31 cellular contexts compared by ENCODE assay signal in the genomic region with DNA sequence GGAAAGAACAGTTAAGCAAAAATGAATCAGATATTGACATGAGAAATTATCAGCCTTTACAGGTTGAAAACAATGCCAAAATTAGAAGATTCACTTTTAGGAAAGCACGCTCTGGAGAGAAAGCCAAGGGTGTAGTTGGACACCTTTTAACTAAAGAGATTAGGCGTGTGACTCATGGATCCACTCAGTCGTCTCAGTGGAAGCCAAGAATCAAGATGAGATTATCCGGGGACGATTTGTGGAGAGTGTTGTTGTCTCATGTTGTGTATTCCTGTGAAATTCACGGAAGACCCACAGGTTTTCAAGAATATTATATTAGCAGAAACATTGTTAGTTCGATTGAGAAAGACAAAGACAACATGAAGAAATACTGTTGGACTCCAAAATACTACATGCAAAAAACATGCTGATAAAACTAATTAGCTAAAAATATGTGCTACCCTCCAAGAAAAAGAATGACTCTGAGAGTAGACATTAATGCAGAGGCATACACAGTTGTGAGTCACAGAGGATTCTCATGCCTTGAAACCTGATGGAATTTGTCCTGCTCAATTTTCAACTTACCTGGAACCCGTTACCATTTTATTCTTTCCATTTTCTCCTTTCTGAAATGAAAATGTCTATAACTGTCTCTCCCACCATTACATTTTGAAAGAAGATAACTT.
A peak's percentile ranks its signal among the peaks of the same experiment; 100 is the strongest.
DNase-seq lines count a peak whose midpoint lies in the region; ATAC-seq and TF ChIP-seq lines count a peak whose summit lies in the region.
"Had no signal": no experiment of that assay in that cellular context is flagged by ENCODE, and none has a peak within 500 bp of the region (broad histone marks: within the 10 kb centered on the region; RNA-seq: fewer than 3 reads in every experiment).

No MANE protein-coding gene starts in this region.

- no peaks in the 10 kb centered on the region for H3K36me3 ChIP-seq in mesendoderm (ENCODE audit: control insufficient read depth, insufficient read depth, low read length)
- H3K36me3 ChIP-seq: gastroesophageal sphincter, lower lobe of right lung, neutrophil, spleen, tibial artery had no signal

- no peak for TF ChIP-seq CTCF in AG10803 (conservative IDR thresholded peaks at IDR 0.05; ENCODE audit: low read length)

- H4K8ac ChIP-seq in mesendoderm (ENCODE audit: low read depth, low read length), result no peak overlapping the region

- H2BK5ac ChIP-seq in mesendoderm (ENCODE audit: low read length), result no peak overlapping the region

- H4K5ac ChIP-seq in mesendoderm (ENCODE audit: low read length), result no peak overlapping the region

- no peaks in the 10 kb centered on the region for H3K79me1 ChIP-seq in mesendoderm (ENCODE audit: low read length)

- WGBS in mesendoderm (ENCODE audit: extremely low coverage, insufficient coverage, low lambda C conversion rate), result no CpG with 5 or more reads among the region's 8 CpGs

- no peak overlapping the region for H3K4me2 ChIP-seq in mesendoderm (ENCODE audit: low read length)

- no peak overlapping the region for H3K56ac ChIP-seq in mesendoderm (ENCODE audit: low read length)

- H3K4me3 ChIP-seq in AG10803 (ENCODE audit: low read length) (no peak overlapping the region), mesendoderm (ENCODE audit: low read length) (no peak overlapping the region)
- H3K4me3 ChIP-seq: gastroesophageal sphincter, lower lobe of right lung, spleen, tibial artery had no signal

- peaks cover 7% of the 10 kb centered on the region for H3K4me1 ChIP-seq in mesendoderm (ENCODE audit: control insufficient read depth, low read depth, low read length)
- H3K4me1 ChIP-seq: gastroesophageal sphincter, lower lobe of right lung, spleen, tibial artery had no signal

- no peak overlapping the region for H2BK15ac ChIP-seq in mesendoderm (replicated peaks; ENCODE audit: low read depth)

- ATAC-seq in Right ventricle myocardium inferior, result no peak
- ATAC-seq: activated CD8-positive, alpha-beta T cell treated with anti-CD3 and anti-CD28 coated beads for 36 hours; gastroesophageal sphincter; lower lobe of right lung; stimulated activated naive CD8-positive, alpha-beta T cell treated with anti-CD3 and anti-CD28 coated beads, Interleukin-15, amount 100 ng/mL, for 72 hours had no signal

- H3K27ac ChIP-seq in mesendoderm (ENCODE audit: low read depth, low read length), result no peak overlapping the region
- H3K27ac ChIP-seq: gastroesophageal sphincter, lower lobe of right lung, neutrophil, RWPE1, spleen, tibial artery had no signal

- no peak overlapping the region for H3K23ac ChIP-seq in mesendoderm (ENCODE audit: low read length)

- no peak overlapping the region for H2BK120ac ChIP-seq in mesendoderm (ENCODE audit: low read depth, low read length)

- no peaks in the 10 kb centered on the region for H3K27me3 ChIP-seq in mesendoderm (ENCODE audit: insufficient read depth, low read length, poor library complexity)
- H3K27me3 ChIP-seq: gastroesophageal sphincter, neutrophil, spleen, tibial artery had no signal

- no peak overlapping the region for H3K9ac ChIP-seq in mesendoderm (ENCODE audit: low read length)

- no peak overlapping the region for H3K18ac ChIP-seq in mesendoderm (ENCODE audit: low read length)

- no peak overlapping the region for H3K4ac ChIP-seq in mesendoderm (ENCODE audit: low read depth, low read length)

- DNase-seq in AG10803 (ENCODE audit: low read depth) (peak; percentile 37), M059J (ENCODE audit: low read depth) (peak; percentile 80), astrocyte of the hippocampus (ENCODE audit: low read depth, low spot score) (peak; percentile 21), mesendoderm (peak; percentile 10), Right ventricle myocardium inferior (ENCODE audit: missing footprints) (no peak), NCI-H524 (lab: John Stamatoyannopoulos, UW) (no peak)
- DNase-seq in activated T-cell treated with anti-CD3 and anti-CD28 coated beads, Interleukin-2, amount 50 U/mL, for 48 hours, result no peak
- no peak for DNase-seq in activated CD8-positive, alpha-beta memory T cell treated with anti-CD3 and anti-CD28 coated beads, Interleukin-2, amount 50 U/mL, for 48 hours
- DNase-seq: ACHN; activated B cell treated with CpG ODN at 0.5 μM for 24 hours; activated CD8-positive, alpha-beta T cell treated with anti-CD3 and anti-CD28 coated beads for 36 hours; activated naive CD4-positive, alpha-beta T cell; activated T-cell treated with anti-CD3 and anti-CD28 coated beads, Interleukin-2, amount 50 U/mL, for 1 hour; anterior cingulate cortex; C1 segment of cervical spinal cord; Calu3; cerebellar nuclear complex; effector CD4-positive, alpha-beta T cell; erythroblast; H9; islet precursor cell; lower lobe of right lung; NCI-H1436; NCI-H524 treated with DMSO at 0.1 percent for 48 hours; spleen; stimulated activated naive CD8-positive, alpha-beta T cell treated with anti-CD3 and anti-CD28 coated beads, Interleukin-15, amount 100 ng/mL, for 72 hours; T1000; tibial artery had no signal

- H2AK5ac ChIP-seq in mesendoderm (ENCODE audit: low read length), result no peak overlapping the region

- no peaks in the 10 kb centered on the region for H3K79me2 ChIP-seq in mesendoderm (ENCODE audit: control insufficient read depth, insufficient read depth, low read length)

- intact Hi-C loops in Right ventricle myocardium inferior (cut with DNase I), result no loop called here

Comparison
In these comparisons a context has a peak if more than half of its experiments do, and no peak if none do; other contexts are left out.
1. DNase-seq: peak in AG10803 (single experiment), M059J (single experiment), astrocyte of the hippocampus (single experiment) and mesendoderm (single experiment); none in Right ventricle myocardium inferior (single experiment), NCI-H524 (0 of 2), activated T-cell treated with anti-CD3 and anti-CD28 coated beads, Interleukin-2, amount 50 U/mL, for 48 hours (0 of 2) and activated CD8-positive, alpha-beta memory T cell treated with anti-CD3 and anti-CD28 coated beads, Interleukin-2, amount 50 U/mL, for 48 hours (single experiment).